Comparison of ENCODE assay signal across 13 cellular contexts in the genomic region with DNA sequence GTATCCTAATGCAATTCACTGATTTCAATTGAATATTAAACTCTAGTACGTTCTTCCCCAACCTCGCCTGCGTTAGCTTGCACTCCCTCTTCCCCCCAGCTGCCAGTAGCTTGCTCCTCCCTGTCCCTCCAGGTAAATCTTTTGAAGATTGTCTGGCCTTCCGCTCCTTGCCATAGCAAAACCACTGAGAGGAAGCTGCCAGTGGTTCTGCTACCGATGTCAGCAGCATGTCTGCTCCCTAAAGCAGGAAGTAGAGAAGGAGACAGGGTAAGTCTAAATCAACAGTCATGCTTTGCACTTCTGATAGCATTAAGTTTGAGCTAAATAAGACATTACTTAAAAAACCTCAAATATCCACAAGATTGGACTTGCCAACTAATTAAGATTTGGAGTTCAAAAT.
A peak's percentile ranks its signal among the peaks of the same experiment; 100 is the strongest.
DNase-seq lines count a peak whose midpoint lies in the region; ATAC-seq and TF ChIP-seq lines count a peak whose summit lies in the region.
"Had no signal": no experiment of that assay in that cellular context is flagged by ENCODE, and none has a peak within 500 bp of the region (broad histone marks: within the 10 kb centered on the region; RNA-seq: fewer than 3 reads in every experiment).

No MANE protein-coding gene starts in this region.

- H3K9ac ChIP-seq in DND-41 (ENCODE audit: low read depth, low read length): peak overlapping the region; percentile 21; the same call in 1 of the 2 replicates

- DNase-seq in DND-41: peak; percentile 77
- peak; percentile 14 for DNase-seq in NOMO-1 treated with DMSO at 0.1 percent for 48 hours (lab: John Stamatoyannopoulos, UW; ENCODE audit: unreplicated experiment)
- no peak for DNase-seq in foreskin keratinocyte
- DNase-seq in NCI-H1105 (lab: John Stamatoyannopoulos, UW): no peak
- no peak for DNase-seq in GM10248 (ENCODE audit: extremely low spot score)
- DNase-seq: dorsolateral prefrontal cortex, NCI-H1694, NCI-H69, ovary, Right ventricle myocardium superior had no signal

- no peaks in the 10 kb centered on the region for H3K9me3 ChIP-seq in DND-41 (ENCODE audit: insufficient read depth, low read length, severe bottlenecking)
- H3K9me3 ChIP-seq: ovary had no signal

- H3K27me3 ChIP-seq in DND-41 (ENCODE audit: insufficient read depth, low read length, poor library complexity) (no peaks in the 10 kb centered on the region), foreskin keratinocyte (no peaks in the 10 kb centered on the region)
- H3K27me3 ChIP-seq: dorsolateral prefrontal cortex, ovary had no signal

- H3K79me2 ChIP-seq in DND-41 (ENCODE audit: insufficient read depth, low read length): no peaks in the 10 kb centered on the region

- POLR2A ChIA-PET in GM10248 (lab: Yijun Ruan, JAX): no interaction called here

- CTCF ChIA-PET in GM10248 (lab: Yijun Ruan, JAX): no interaction called here

- ATAC-seq in DND-41 (ENCODE audit: insufficient read depth, low read depth) (peak; percentile 99), GM18907 (IDR thresholded peaks at IDR 0.05; ENCODE audit: unreplicated experiment) (peak; percentile 48), foreskin keratinocyte (peak; percentile 39), esophagus mucosa (no peak)

- H3K4me3 ChIP-seq in DND-41 (ENCODE audit: low read depth in 1 of 2, low read length in 2 of 2): peak overlapping the region in 1 of 2 experiments; percentile 27; a peak in 2 of 4 replicates
- H3K4me3 ChIP-seq: dorsolateral prefrontal cortex, ovary, smooth muscle cell had no signal

- H3K36me3 ChIP-seq in DND-41 (ENCODE audit: insufficient read depth, low read length): peaks cover 18% of the 10 kb centered on the region
- H3K36me3 ChIP-seq: ovary had no signal

- peaks cover 36% of the 10 kb centered on the region for H3K4me1 ChIP-seq in DND-41 (ENCODE audit: insufficient read depth, low read length)
- no peaks in the 10 kb centered on the region for H3K4me1 ChIP-seq in foreskin keratinocyte

- TF ChIP-seq CTCF in DND-41 (IDR thresholded peaks at IDR 0.05; ENCODE audit: borderline replicate concordance, extremely low read depth, low read length, poor library complexity, severe bottlenecking) (no peak), foreskin keratinocyte (conservative IDR thresholded peaks at IDR 0.05) (no peak), GM10248 (IDR thresholded peaks at IDR 0.05; ENCODE audit: control extremely low read depth, extremely low read depth, low read depth, missing control alignments) (no peak)

- peak overlapping the region; percentile 64 for H3K4me2 ChIP-seq in DND-41 (ENCODE audit: insufficient read depth, low read length)
- H3K4me2 ChIP-seq: smooth muscle cell had no signal

- H3K27ac ChIP-seq in DND-41 (ENCODE audit: low read length) (peak overlapping the region; percentile 62), foreskin keratinocyte (no peak overlapping the region)
- H3K27ac ChIP-seq: dorsolateral prefrontal cortex, ovary had no signal

- peak overlapping the region; percentile 64 for H2AFZ ChIP-seq in DND-41 (ENCODE audit: low read depth, low read length)

- H4K20me1 ChIP-seq in DND-41 (ENCODE audit: insufficient read depth, low read length): no peaks in the 10 kb centered on the region

Comparison
In these comparisons a context has a peak if more than half of its experiments do, and no peak if none do; other contexts are left out.
1. DNase-seq: peak in DND-41 (single experiment) and NOMO-1 treated with DMSO at 0.1 percent for 48 hours (single experiment); none in foreskin keratinocyte (0 of 2), NCI-H1105 (single experiment) and GM10248 (single experiment).